Comparison of ENCODE assay signal across 8 cellular contexts in genomic region chr1:117929340-117930172, GRCh38. TPM values are rescaled to one million over a fixed set of nuclear protein-coding genes. Genes with fewer than 3 reads are reported as not detected.
DNase-seq lines count a peak whose midpoint lies in the region; ATAC-seq, FAIRE-seq and TF ChIP-seq lines count a peak whose summit lies in the region.

A gene with protein sequence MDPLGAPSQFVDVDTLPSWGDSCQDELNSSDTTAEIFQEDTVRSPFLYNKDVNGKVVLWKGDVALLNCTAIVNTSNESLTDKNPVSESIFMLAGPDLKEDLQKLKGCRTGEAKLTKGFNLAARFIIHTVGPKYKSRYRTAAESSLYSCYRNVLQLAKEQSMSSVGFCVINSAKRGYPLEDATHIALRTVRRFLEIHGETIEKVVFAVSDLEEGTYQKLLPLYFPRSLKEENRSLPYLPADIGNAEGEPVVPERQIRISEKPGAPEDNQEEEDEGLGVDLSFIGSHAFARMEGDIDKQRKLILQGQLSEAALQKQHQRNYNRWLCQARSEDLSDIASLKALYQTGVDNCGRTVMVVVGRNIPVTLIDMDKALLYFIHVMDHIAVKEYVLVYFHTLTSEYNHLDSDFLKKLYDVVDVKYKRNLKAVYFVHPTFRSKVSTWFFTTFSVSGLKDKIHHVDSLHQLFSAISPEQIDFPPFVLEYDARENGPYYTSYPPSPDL (minus strand): TSS chr1:117929621. CDS start chr1:117920357, 9,264 bp downstream.
Gene WDR3, plus strand, starts transcription at chr1:117929739. Its CDS starts 3,581 bp downstream, at chr1:117933320.

- H2BK20ac ChIP-seq in H1 (ENCODE audit: low read length), result no peak within 1 kb of the TSS

- ATAC-seq in GM21367 (IDR thresholded peaks at IDR 0.05; ENCODE audit: unreplicated experiment) (peak; percentile 95), memory B cell (ENCODE audit: low read depth) (peak; percentile 89)

- H3K14ac ChIP-seq in H1 (ENCODE audit: insufficient read length), result no peak within 1 kb of the TSS

- peak within 1 kb of the TSS; percentile 43; the same call in 1 of the 2 replicates for H2AK5ac ChIP-seq in H1 (ENCODE audit: low read depth, low read length)

- no peaks in the 10 kb centered on the region for H3K27me3 Mint-ChIP-seq in memory B cell

- no peak for TF ChIP-seq EP300 in H1 (IDR thresholded peaks at IDR 0.05; ENCODE audit: borderline replicate concordance in 1 of 2, low read depth in 2 of 2, low read length in 2 of 2)

- peak within 1 kb of the TSS; percentile 68 to 92 (median 78) for H3K9ac ChIP-seq in H1 (replicated peaks in 1 of 4; ENCODE audit: extremely low read depth in 1 of 4, low read depth in 3 of 4, low read length in 3 of 4)

- H2BK120ac ChIP-seq in H1 (replicated peaks; ENCODE audit: low read depth, low read length), result no peak within 1 kb of the TSS

- peaks cover 9 to 12% of the 10 kb centered on the region in 2 experiments for H4K20me1 ChIP-seq in H1 (replicated peaks in 1 of 2; ENCODE audit: control insufficient read depth in 1 of 2, insufficient read depth in 2 of 2, low read length in 2 of 2)

- FAIRE-seq in HTR-8/SVneo (lab: Jason Lieb, UNC), result no peak
- peak; percentile 65 for FAIRE-seq in H1 (lab: Jason Lieb, UNC)

- no peak within 1 kb of the TSS for H2BK12ac ChIP-seq in H1 (ENCODE audit: low read depth, low read length)

- peak in 1 of 2 experiments; percentile 56; a peak in 1 of 3 replicates for TF ChIP-seq POLR2A in H1 (IDR thresholded peaks at IDR 0.05; ENCODE audit: control extremely low read depth in 1 of 2, low read depth in 2 of 2, low read length in 2 of 2)

- peak within 1 kb of the TSS; percentile 92 to 93 for H3K4me2 ChIP-seq in H1 (ENCODE audit: insufficient read depth in 1 of 2, low read depth in 2 of 2, low read length in 2 of 2)

- H3K4ac ChIP-seq in H1 (replicated peaks; ENCODE audit: insufficient read length, low read depth, low read length), result peak within 1 kb of the TSS; percentile 76

- H3K4me1 ChIP-seq in H1 (replicated peaks in 1 of 4; ENCODE audit: control insufficient read depth in 3 of 4, insufficient read depth in 4 of 4, low read length in 3 of 4), result peaks cover 0 to 8% (median 3%) of the 10 kb centered on the region in 4 experiments; a peak in 4 of 7 replicates

- H3K9me3 ChIP-seq in H1 (ENCODE audit: insufficient read depth in 2 of 2, low read depth in 1 of 2, low read length in 1 of 2), result no peaks in the 10 kb centered on the region

- CTCF ChIA-PET in H1 (lab: Charles Lee; ENCODE audit: partially characterized antibody), result interaction anchor here (0.7 to 3.1 kb wide), 6 partner anchors 8 to 1066 kb away, joined by 3 to 14 read pairs (median 4); no protein-coding TSS in a partner anchor

- H3K18ac ChIP-seq in H1 (ENCODE audit: extremely low read depth, low read length), result no peak within 1 kb of the TSS; the same call in 1 of the 2 replicates

- H3K36me3 Mint-ChIP-seq in memory B cell, result peaks cover 7% of the 10 kb centered on the region

- peak within 1 kb of the TSS; percentile 48 for H2BK5ac ChIP-seq in H1 (ENCODE audit: low read depth, low read length)

- H2BK15ac ChIP-seq in H1 (ENCODE audit: low read length), result no peak within 1 kb of the TSS

- peaks cover 29% of the 10 kb centered on the region for H3K4me1 Mint-ChIP-seq in memory B cell

- no peaks in the 10 kb centered on the region for H3K9me3 Mint-ChIP-seq in memory B cell

- no peak for TF ChIP-seq CTCF in H1 (IDR thresholded peaks at IDR 0.05; ENCODE audit: control extremely low read depth in 1 of 3, insufficient read depth in 1 of 3, low read depth in 1 of 3, low read length in 3 of 3)

- H3K79me2 ChIP-seq in H1 (ENCODE audit: control insufficient read depth in 1 of 2, insufficient read depth in 2 of 2, low read length in 2 of 2), result peaks cover 25 to 87% of the 10 kb centered on the region in 2 experiments

- no peak within 1 kb of the TSS for H3K27ac ChIP-seq in H1 (ENCODE audit: low read depth, low read length)

- H4K8ac ChIP-seq in H1 (ENCODE audit: extremely low read depth, insufficient read depth, low read length), result peak within 1 kb of the TSS; percentile 77

- peak within 1 kb of the TSS; percentile 97 for H3K27ac Mint-ChIP-seq in memory B cell

- peak within 1 kb of the TSS; percentile 89 for H3K4me3 Mint-ChIP-seq in memory B cell

- peak within 1 kb of the TSS; percentile 4 for H4K5ac ChIP-seq in H1 (ENCODE audit: insufficient read length, low read depth, low read length)

- DNase-seq in COLO829 (ENCODE audit: low spot score) (peak; percentile 81), HTR-8/SVneo (ENCODE audit: insufficient read length, low spot score) (peak; percentile 75), NOMO-1 treated with dmso at 0.1 percent for 144 hours (lab: John Stamatoyannopoulos, UW; ENCODE audit: unreplicated experiment) (peak; percentile 99), H1 (ENCODE audit: low read depth in 1 of 2, low spot score in 2 of 2) (peak; percentile 89 to 92), memory B cell (ENCODE audit: low spot score in 2 of 2) (peak; percentile 84 to 92)
- DNase-seq in activated CD8-positive, alpha-beta memory T cell treated with anti-CD3 and anti-CD28 coated beads for 48 hours (ENCODE audit: low read depth in 2 of 3, low spot score in 2 of 3), result peak; percentile 73 to 84 (median 80)
- DNase-seq in stimulated activated CD8-positive, alpha-beta memory T cell treated with anti-CD3 and anti-CD28 coated beads, Interleukin-12 subunit alpha, Interleukin-12 subunit beta, amount 100 ng/mL, for 24 hours (ENCODE audit: extremely low read depth), result peak; percentile 91

- H3K4me3 ChIP-seq in H1 (ENCODE audit: extremely low read depth in 1 of 4, insufficient read depth in 2 of 4, low read depth in 3 of 4, low read length in 4 of 4), result peak within 1 kb of the TSS; percentile 86 to 98 (median 92)

- H3K56ac ChIP-seq in H1 (replicated peaks; ENCODE audit: insufficient read length, low read depth, low read length), result peak within 1 kb of the TSS; percentile 54

- POLR2A ChIA-PET in H1 (lab: Charles Lee; ENCODE audit: partially characterized antibody), result interaction anchor here (1.3 to 2.0 kb wide), 4 partner anchors 14 to 323 kb away, joined by 3 to 7 read pairs (median 4); no protein-coding TSS in a partner anchor

- H4K91ac ChIP-seq in H1 (replicated peaks; ENCODE audit: insufficient read length, low read length), result peak within 1 kb of the TSS; percentile 11

- H3K36me3 ChIP-seq in H1 (ENCODE audit: control insufficient read depth in 2 of 4, insufficient read depth in 4 of 4, low read length in 3 of 4), result peaks cover 3 to 13% (median 3%) of the 10 kb centered on the region in 4 experiments; a peak in 7 of 8 replicates

- TF ChIP-seq RAD21 in H1 (IDR thresholded peaks at IDR 0.05 in 1 of 2, conservative IDR thresholded peaks at IDR 0.05 in 1 of 2; ENCODE audit: low read depth in 2 of 2, low read length in 2 of 2), result no peak

- 1% methylated on average over 33 of the region's 64 CpGs; no CpG with 5 or more reads in 1 of the 2 experiments for WGBS in H1 (ENCODE audit: extremely low coverage in 1 of 2, insufficient coverage in 1 of 2, insufficient read length in 1 of 2, insufficient replicate concordance in 2 of 2, low coverage in 1 of 2, low lambda C conversion rate in 2 of 2, missing lambda C conversion rate in 1 of 2), 2 experiments

- peaks cover 11% of the 10 kb centered on the region for H3K79me1 ChIP-seq in H1 (ENCODE audit: low read depth, low read length)

- peak within 1 kb of the TSS; percentile 93 for H2AFZ ChIP-seq in H1 (ENCODE audit: low read length)

- no peaks in the 10 kb centered on the region for H3K27me3 ChIP-seq in H1 (replicated peaks in 1 of 4; ENCODE audit: control insufficient read depth in 3 of 4, extremely low read depth in 1 of 4, insufficient read depth in 3 of 4, low read length in 3 of 4)

- H3K23ac ChIP-seq in H1 (ENCODE audit: insufficient read length), result no peak within 1 kb of the TSS

- peaks cover 9% of the 10 kb centered on the region for H3K23me2 ChIP-seq in H1 (ENCODE audit: low read depth, low read length)

TF ChIP-seq in H1, 55 proteins besides CTCF, POLR2A, EP300 and RAD21 (continues in another document):
- TF ChIP-seq, protein P1, sequence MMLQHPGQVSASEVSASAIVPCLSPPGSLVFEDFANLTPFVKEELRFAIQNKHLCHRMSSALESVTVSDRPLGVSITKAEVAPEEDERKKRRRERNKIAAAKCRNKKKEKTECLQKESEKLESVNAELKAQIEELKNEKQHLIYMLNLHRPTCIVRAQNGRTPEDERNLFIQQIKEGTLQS (IDR thresholded peaks at IDR 0.05; ENCODE audit: insufficient read depth, low read depth, low read length), result no peak
- TF ChIP-seq TAF7 (optimal IDR thresholded peaks at IDR 0.05; ENCODE audit: borderline replicate concordance, low read depth, low read length) (peak; percentile 56), NANOG (IDR thresholded peaks at IDR 0.05; ENCODE audit: insufficient read depth, low read depth, low read length, poor library complexity, severe bottlenecking) (no peak), KDM4A (IDR thresholded peaks at IDR 0.05; ENCODE audit: low read depth, low read length, severe bottlenecking) (peak; percentile 87), GABPA (IDR thresholded peaks at IDR 0.05; ENCODE audit: borderline replicate concordance, insufficient read depth, low read length) (peak; percentile 91; the same call in 1 of the 2 replicates), ASH2L (IDR thresholded peaks at IDR 0.05; ENCODE audit: low read length) (no peak), CEBPB (IDR thresholded peaks at IDR 0.05; ENCODE audit: low read depth, low read length) (no peak), YY1 (IDR thresholded peaks at IDR 0.05; ENCODE audit: low read depth, low read length) (no peak), SIRT6 (IDR thresholded peaks at IDR 0.05; ENCODE audit: low read length) (no peak)

RNA-seq across cellular contexts. Expression of the first gene that starts in this region (rescaled TPM):
- 25.4 and 27.8 TPM in 2 replicates for total RNA-seq in H1 (2021; fragmentation: NEBNext Ultra II Directional; extraction: Animal tissue kit (Norgen Biotek cat#: 25700))
- 5.2 and 8.6 TPM in 2 replicates for polyA plus RNA-seq in H1 (2011; rRNA removed)
- 8.0 TPM for polyA plus RNA-seq in H1 (2011; cell fraction: cytosol; rRNA removed)
- polyA plus RNA-seq in H1 (2011; cell fraction: nucleus; rRNA removed), result 4.1 TPM
- 5.9 to 11.2 TPM (median 7.3 TPM) in 4 replicates for polyA plus RNA-seq in H1 (2012, experiment 1 of 2)
- 0.67 TPM for polyA plus RNA-seq in H1 (2012, experiment 2 of 2)
- 8.5 TPM for polyA plus RNA-seq in H1 (2013, experiment 1 of 2)
- 8.4 TPM for polyA plus RNA-seq in H1 (2013, experiment 2 of 2)
- polyA minus RNA-seq in H1 (2011; rRNA and poly(A)+ RNA removed), result 27.2 and 36.2 TPM in 2 replicates
- 15.2 TPM for polyA minus RNA-seq in H1 (2011; cell fraction: cytosol; rRNA and poly(A)+ RNA removed)
- 41.0 TPM for polyA minus RNA-seq in H1 (2011; cell fraction: nucleus; rRNA and poly(A)+ RNA removed)

RNA-seq across cellular contexts. Expression of gene WDR3, which starts in this region (rescaled TPM):
- total RNA-seq in H1 (2021; fragmentation: NEBNext Ultra II Directional; extraction: Animal tissue kit (Norgen Biotek cat#: 25700)), result 62.4 and 67.9 TPM in 2 replicates
- polyA plus RNA-seq in H1 (2011; rRNA removed), result 14.0 and 18.2 TPM in 2 replicates
- polyA plus RNA-seq in H1 (2011; cell fraction: cytosol; rRNA removed), result 32.2 TPM
- 12.8 TPM for polyA plus RNA-seq in H1 (2011; cell fraction: nucleus; rRNA removed)
- polyA plus RNA-seq in H1 (2012, experiment 1 of 2), result 37.5 to 58.7 TPM (median 51.3 TPM) in 4 replicates
- 2.1 TPM for polyA plus RNA-seq in H1 (2012, experiment 2 of 2)
- polyA plus RNA-seq in H1 (2013, experiment 1 of 2), result 18.0 TPM
- 17.4 TPM for polyA plus RNA-seq in H1 (2013, experiment 2 of 2)
- 79.9 and 117 TPM in 2 replicates for polyA minus RNA-seq in H1 (2011; rRNA and poly(A)+ RNA removed)
- polyA minus RNA-seq in H1 (2011; cell fraction: cytosol; rRNA and poly(A)+ RNA removed), result 39.2 TPM
- 32.9 TPM for polyA minus RNA-seq in H1 (2011; cell fraction: nucleus; rRNA and poly(A)+ RNA removed)
